8 cellular contexts compared by ENCODE assay signal in genomic region chr9:127450170-127450830, GRCh38. TPM values are rescaled to one million over a fixed set of nuclear protein-coding genes. Genes with fewer than 3 reads are reported as not detected.
DNase-seq lines count a peak whose midpoint lies in the region; ATAC-seq and TF ChIP-seq lines count a peak whose summit lies in the region.

No MANE protein-coding gene starts in this region.

- peak overlapping the region; percentile 80 for H3K4me3 ChIP-seq in upper lobe of right lung

- ATAC-seq in upper lobe of right lung, result peak; percentile 1

- no peak for TF ChIP-seq CTCF in upper lobe of right lung (IDR thresholded peaks at IDR 0.05)

- H3K4me1 ChIP-seq in upper lobe of right lung, result peaks cover 32% of the 10 kb centered on the region

- peaks cover 50% of the 10 kb centered on the region for H3K36me3 ChIP-seq in upper lobe of right lung

- no peaks in the 10 kb centered on the region for H3K9me3 ChIP-seq in upper lobe of right lung

- DNase-seq in NCI-H1105 treated with DMSO at 0.1 percent for 48 hours (lab: John Stamatoyannopoulos, UW), result peak; percentile 14
- DNase-seq in NCI-H1105 (lab: John Stamatoyannopoulos, UW), result no peak
- peak; percentile 56 for DNase-seq in NCI-H69 (lab: John Stamatoyannopoulos, UW)
- peak; percentile 22 to 43 for DNase-seq in lung microvascular endothelial cell (ENCODE audit: low read depth in 2 of 2)
- DNase-seq in upper lobe of right lung, result no peak
- no peak for DNase-seq in occipital lobe (lab: John Stamatoyannopoulos, UW)
- no peak for DNase-seq in OCI-M2 (lab: John Stamatoyannopoulos, UW; ENCODE audit: unreplicated experiment)

- peak overlapping the region; percentile 93 for H3K27ac ChIP-seq in cingulate gyrus (ENCODE audit: low read depth, low read length)
- H3K27ac ChIP-seq in upper lobe of right lung, result peak overlapping the region; percentile 93

- no peaks in the 10 kb centered on the region for H3K27me3 ChIP-seq in upper lobe of right lung

- intact Hi-C loops in upper lobe of right lung (cut with DNase I), result no loop called here

RNA-seq across cellular contexts. Expression of gene RPL12, which starts 0.9 kb away (rescaled TPM):
- 1,080 and 1,166 TPM in 2 replicates for total RNA-seq in lung microvascular endothelial cell
- total RNA-seq in upper lobe of right lung, result 1,020 TPM
- 798 TPM for total RNA-seq in occipital lobe

RNA-seq across cellular contexts. Expression of gene LRSAM1, which starts 1.0 kb away (rescaled TPM):
- 8.7 and 9.9 TPM in 2 replicates for total RNA-seq in lung microvascular endothelial cell
- 18.8 TPM for total RNA-seq in upper lobe of right lung
- total RNA-seq in occipital lobe, result 23.7 TPM

RNA-seq across cellular contexts. Expression of gene ZNF79, which starts 26.1 kb away (rescaled TPM):
- total RNA-seq in lung microvascular endothelial cell (6.3 and 11.5 TPM in 2 replicates), upper lobe of right lung (8.3 TPM), occipital lobe (12.8 TPM)

RNA-seq across cellular contexts. Expression of gene SLC2A8, which starts 53.3 kb away (rescaled TPM):
- 7.4 and 9.1 TPM in 2 replicates for total RNA-seq in lung microvascular endothelial cell
- 21.8 TPM for total RNA-seq in upper lobe of right lung
- 9.2 TPM for total RNA-seq in occipital lobe

Comparison
In these comparisons a context has a peak if more than half of its experiments do, and no peak if none do; other contexts are left out.
1. DNase-seq: peak in NCI-H1105 treated with DMSO at 0.1 percent for 48 hours (single experiment), NCI-H69 (single experiment) and lung microvascular endothelial cell (2 of 2); none in NCI-H1105 (single experiment), upper lobe of right lung (single experiment), occipital lobe (single experiment) and OCI-M2 (single experiment).